ENCODE assay signal across 8 cellular contexts in genomic region chr19:18340990-18341868, GRCh38. TPM values are rescaled to one million over a fixed set of nuclear protein-coding genes. Genes with fewer than 3 reads are reported as not detected.
DNase-seq lines count a peak whose midpoint lies in the region; ATAC-seq, FAIRE-seq and TF ChIP-seq lines count a peak whose summit lies in the region.

No MANE protein-coding gene starts in this region.

- 4% methylated on average over 6 of the region's 18 CpGs for WGBS in HepG2 (ENCODE audit: low lambda C conversion rate)

- H3K9ac ChIP-seq in Karpas-422 (ENCODE audit: low read length) (peak overlapping the region; percentile 79), HepG2 (ENCODE audit: insufficient read depth, low read depth, low read length) (peak overlapping the region; percentile 90)

- H3K27ac ChIP-seq in Karpas-422 (ENCODE audit: low read length): no peak overlapping the region
- H3K27ac ChIP-seq in caudate nucleus (ENCODE audit: low read depth, low read length): peak overlapping the region; percentile 71
- peak overlapping the region; percentile 88 for H3K27ac ChIP-seq in HepG2 (ENCODE audit: extremely low read length, insufficient read depth, low read length)

- TF ChIP-seq RAD21 in HepG2 (CRISPR knock-in tag; IDR thresholded peaks at IDR 0.05): no peak

- in situ Hi-C loops in HepG2 (cut with HindIII; ENCODE audit: extremely low pct_ligation_motif_present, low pct_unique_long_range_greater_than_20kb): loop anchor here (10.0 kb wide), 1 partner anchor 64 kb away; no protein-coding TSS in a partner anchor

- CTCF ChIA-PET in HepG2 (lab: Yijun Ruan, JAX; ENCODE audit: low intra/inter-chr PET ratio, low total read pairs): no interaction called here

- peak overlapping the region; percentile 95 for H3K4me3 ChIP-seq in Karpas-422 (ENCODE audit: low read length)
- peak overlapping the region; percentile 76 to 97 (median 89) for H3K4me3 ChIP-seq in HepG2 (replicated peaks in 1 of 3; ENCODE audit: insufficient read depth in 1 of 3, low read depth in 2 of 3, low read length in 3 of 3)

- H3K36me3 ChIP-seq in Karpas-422 (ENCODE audit: insufficient read depth, low read length) (no peaks in the 10 kb centered on the region), HepG2 (replicated peaks in 1 of 2; ENCODE audit: control insufficient read depth in 1 of 2, insufficient read depth in 2 of 2, low read length in 2 of 2) (peaks cover 7 to 29% of the 10 kb centered on the region in 2 experiments; a peak in 4 of 5 replicates)

- TSS peak; percentile 56 for BruUV-seq in HepG2 (replicated peaks; lab: Mats Ljungman, UMichigan)

- H3K9me2 ChIP-seq in Karpas-422 (replicated peaks; ENCODE audit: insufficient read depth, low read length): no peaks in the 10 kb centered on the region

- intact Hi-C loops in HepG2 (cut with micrococcal nuclease; ENCODE audit: unreplicated experiment): no loop called here

- POLR2A ChIA-PET in HepG2 (lab: Yijun Ruan, JAX): interaction anchor here (0.8 to 5.1 kb wide), 9 partner anchors 9 to 78 kb away, joined by 3 to 36 read pairs (median 5); partner anchors contain the start of genes GDF15, JUND and SSBP4

- no peak for FAIRE-seq in HepG2 (lab: Jason Lieb, UNC)

- no peaks in the 10 kb centered on the region for H4K20me1 ChIP-seq in Karpas-422 (ENCODE audit: insufficient read depth, low read depth, low read length)
- H4K20me1 ChIP-seq in HepG2 (ENCODE audit: insufficient read depth, low read length): peaks cover 7% of the 10 kb centered on the region

- H2AFZ ChIP-seq in Karpas-422 (ENCODE audit: low read length): peak overlapping the region; percentile 90
- H2AFZ ChIP-seq in HepG2 (ENCODE audit: low read length): no peak overlapping the region

- peaks cover 18% of the 10 kb centered on the region for H3K4me1 ChIP-seq in Karpas-422 (ENCODE audit: low read length)
- H3K4me1 ChIP-seq in HepG2 (ENCODE audit: insufficient read depth, low read length): peaks cover 59% of the 10 kb centered on the region

- H3K79me2 ChIP-seq in Karpas-422 (ENCODE audit: low read length) (no peaks in the 10 kb centered on the region), HepG2 (ENCODE audit: insufficient read depth, low read length) (peaks cover 13% of the 10 kb centered on the region)

- TF ChIP-seq EP300 in HepG2 (IDR thresholded peaks at IDR 0.05; ENCODE audit: low read depth in 2 of 2, low read length in 2 of 2) (0 out of 4 replicates have a peak, but pooled peaks of 1 of the 2 experiments have one; percentile 15), HepG2 (CRISPR knock-in tag; IDR thresholded peaks at IDR 0.05; ENCODE audit: borderline replicate concordance) (no peak)

- ATAC-seq in HepG2: peak; percentile 79

- TF ChIP-seq POLR2A in HepG2 (IDR thresholded peaks at IDR 0.05; ENCODE audit: insufficient read depth in 1 of 2, low read depth in 2 of 2, low read length in 2 of 2): peak; percentile 58 to 70

- peak; percentile 14; the same call in 1 of the 2 replicates for TF ChIP-seq CTCF in HepG2 (CRISPR knock-in tag; IDR thresholded peaks at IDR 0.05)

- H3K9me3 ChIP-seq in Karpas-422 (ENCODE audit: low read length) (no peaks in the 10 kb centered on the region), HepG2 (ENCODE audit: low read length) (no peaks in the 10 kb centered on the region)

- peak overlapping the region; percentile 94 for H3K4me2 ChIP-seq in Karpas-422 (ENCODE audit: low read depth, low read length, poor library complexity, severe bottlenecking)
- peak overlapping the region; percentile 77 for H3K4me2 ChIP-seq in HepG2 (ENCODE audit: low read depth, low read length)

- DNase-seq in NCI-H146 (lab: John Stamatoyannopoulos, UW) (peak; percentile 62), NCI-H146 treated with DMSO at 0.1 percent for 48 hours (lab: John Stamatoyannopoulos, UW; ENCODE audit: unreplicated experiment) (no peak), Karpas-422 (peak; percentile 81), caudate nucleus (lab: John Stamatoyannopoulos, UW) (peak in 41 of 61 donors; percentile 5 to 69 (median 20)), HepG2 (ENCODE audit: low spot score) (peak; percentile 52), NCI-H1930 (lab: John Stamatoyannopoulos, UW) (no peak)
- DNase-seq in activated CD4-positive, CD25-positive, alpha-beta regulatory T cell (lab: John Stamatoyannopoulos, UW): peak; percentile 36 to 59 (median 45)
- DNase-seq in stimulated activated CD4-positive, alpha-beta T cell treated with anti-CD3 and anti-CD28 coated beads, Interleukin-4, amount 100 ng/mL, for 48 hours (ENCODE audit: low read depth in 2 of 2): peak; percentile 51 to 62

- H3K27me3 ChIP-seq in Karpas-422 (ENCODE audit: low read length): no peaks in the 10 kb centered on the region
- no peaks in the 10 kb centered on the region for H3K27me3 ChIP-seq in HepG2 (ENCODE audit: control insufficient read depth in 1 of 2, insufficient read depth in 2 of 2, low read length in 2 of 2)

RNA-seq across cellular contexts. Expression of gene PGPEP1, which starts 0.8 kb away (rescaled TPM):
- 10.7 and 13.6 TPM in 2 replicates for total RNA-seq in Karpas-422 (2014; rRNA removed; shearing (Covaris generic); ENCODE audit: low replicate concordance)
- total RNA-seq in HepG2 (2016; rRNA removed; fragmentation: Illumina TruSeq; extraction: Trizol): 56.6 and 57.7 TPM in 2 replicates
- 13.1 and 14.4 TPM in 2 replicates for total RNA-seq in HepG2 (2016; cell fraction: cytosol; rRNA removed; fragmentation: Illumina TruSeq; extraction: Trizol; ENCODE audit: low read depth)
- 51.1 and 64.9 TPM in 2 replicates for total RNA-seq in HepG2 (2016; cell fraction: insoluble cytoplasmic fraction; rRNA removed; fragmentation: Illumina TruSeq; extraction: Trizol)
- total RNA-seq in HepG2 (2016; cell fraction: membrane; rRNA removed; fragmentation: Illumina TruSeq; extraction: Trizol): 36.0 and 36.7 TPM in 2 replicates
- total RNA-seq in HepG2 (2016; cell fraction: nucleus; rRNA removed; fragmentation: Illumina TruSeq; extraction: Trizol): 30.3 and 33.5 TPM in 2 replicates
- 53.1 and 64.3 TPM in 2 replicates for polyA plus RNA-seq in HepG2 (2011; rRNA removed)
- 37.2 and 38.6 TPM in 2 replicates for polyA plus RNA-seq in HepG2 (2011; cell fraction: cytosol; rRNA removed)
- polyA plus RNA-seq in HepG2 (2011; cell fraction: nucleus; rRNA removed): 97.0 and 102 TPM in 2 replicates
- polyA plus RNA-seq in HepG2 (2012): 26.8 and 28.6 TPM in 2 replicates
- 15.6 and 16.2 TPM in 2 replicates for polyA plus RNA-seq in HepG2 (2016; cell fraction: cytosol; fragmentation: Illumina TruSeq; extraction: Trizol; ENCODE audit: low read depth)
- polyA plus RNA-seq in HepG2 (2016; cell fraction: insoluble cytoplasmic fraction; fragmentation: Illumina TruSeq; extraction: Trizol; ENCODE audit: low read depth): 40.6 and 44.1 TPM in 2 replicates
- 22.8 and 23.5 TPM in 2 replicates for polyA plus RNA-seq in HepG2 (2016; cell fraction: membrane; fragmentation: Illumina TruSeq; extraction: Trizol; ENCODE audit: low read depth)
- 51.1 and 66.5 TPM in 2 replicates for polyA plus RNA-seq in HepG2 (2016; cell fraction: nucleus; fragmentation: Illumina TruSeq; extraction: Trizol; ENCODE audit: insufficient read depth, low read depth)
- 22.4 and 187 TPM in 2 replicates for polyA minus RNA-seq in HepG2 (2011; rRNA and poly(A)+ RNA removed; ENCODE audit: low replicate concordance)
- polyA minus RNA-seq in HepG2 (2011; cell fraction: cytosol; rRNA and poly(A)+ RNA removed): 44.1 and 52.6 TPM in 2 replicates
- 46.4 and 57.7 TPM in 2 replicates for polyA minus RNA-seq in HepG2 (2011; cell fraction: nucleus; rRNA and poly(A)+ RNA removed)

RNA-seq across cellular contexts. Expression of gene LSM4, which starts 18.4 kb away (rescaled TPM):
- total RNA-seq in Karpas-422 (2014; rRNA removed; shearing (Covaris generic); ENCODE audit: low replicate concordance): 198 and 359 TPM in 2 replicates
- 166 and 188 TPM in 2 replicates for total RNA-seq in HepG2 (2016; rRNA removed; fragmentation: Illumina TruSeq; extraction: Trizol)
- 129 and 159 TPM in 2 replicates for total RNA-seq in HepG2 (2016; cell fraction: cytosol; rRNA removed; fragmentation: Illumina TruSeq; extraction: Trizol; ENCODE audit: low read depth)
- 185 and 208 TPM in 2 replicates for total RNA-seq in HepG2 (2016; cell fraction: insoluble cytoplasmic fraction; rRNA removed; fragmentation: Illumina TruSeq; extraction: Trizol)
- total RNA-seq in HepG2 (2016; cell fraction: membrane; rRNA removed; fragmentation: Illumina TruSeq; extraction: Trizol): 248 and 299 TPM in 2 replicates
- 62.8 and 69.8 TPM in 2 replicates for total RNA-seq in HepG2 (2016; cell fraction: nucleus; rRNA removed; fragmentation: Illumina TruSeq; extraction: Trizol)
- 65.8 and 66.8 TPM in 2 replicates for polyA plus RNA-seq in HepG2 (2011; rRNA removed)
- polyA plus RNA-seq in HepG2 (2011; cell fraction: cytosol; rRNA removed): 97.1 and 133 TPM in 2 replicates
- polyA plus RNA-seq in HepG2 (2011; cell fraction: nucleus; rRNA removed): 51.8 and 54.0 TPM in 2 replicates
- 62.7 and 78.9 TPM in 2 replicates for polyA plus RNA-seq in HepG2 (2012)
- polyA plus RNA-seq in HepG2 (2016; cell fraction: cytosol; fragmentation: Illumina TruSeq; extraction: Trizol; ENCODE audit: low read depth): 166 and 238 TPM in 2 replicates
- polyA plus RNA-seq in HepG2 (2016; cell fraction: insoluble cytoplasmic fraction; fragmentation: Illumina TruSeq; extraction: Trizol; ENCODE audit: low read depth): 205 and 220 TPM in 2 replicates
- polyA plus RNA-seq in HepG2 (2016; cell fraction: membrane; fragmentation: Illumina TruSeq; extraction: Trizol; ENCODE audit: low read depth): 217 and 267 TPM in 2 replicates
- polyA plus RNA-seq in HepG2 (2016; cell fraction: nucleus; fragmentation: Illumina TruSeq; extraction: Trizol; ENCODE audit: insufficient read depth, low read depth): 105 and 120 TPM in 2 replicates
- 40.8 and 88.8 TPM in 2 replicates for polyA minus RNA-seq in HepG2 (2011; rRNA and poly(A)+ RNA removed; ENCODE audit: low replicate concordance)
- 24.9 and 32.6 TPM in 2 replicates for polyA minus RNA-seq in HepG2 (2011; cell fraction: cytosol; rRNA and poly(A)+ RNA removed)
- polyA minus RNA-seq in HepG2 (2011; cell fraction: nucleus; rRNA and poly(A)+ RNA removed): 13.4 and 14.2 TPM in 2 replicates

RNA-seq across cellular contexts. Expression of gene GDF15, which starts 44.7 kb away (rescaled TPM):
- 0.97 TPM in 1 of 2 replicates, not detected in the other for total RNA-seq in Karpas-422 (2014; rRNA removed; shearing (Covaris generic); ENCODE audit: low replicate concordance)
- total RNA-seq in HepG2 (2016; rRNA removed; fragmentation: Illumina TruSeq; extraction: Trizol): 43.0 and 146 TPM in 2 replicates
- total RNA-seq in HepG2 (2016; cell fraction: cytosol; rRNA removed; fragmentation: Illumina TruSeq; extraction: Trizol; ENCODE audit: low read depth): 42.0 and 45.2 TPM in 2 replicates
- 37.4 and 148 TPM in 2 replicates for total RNA-seq in HepG2 (2016; cell fraction: insoluble cytoplasmic fraction; rRNA removed; fragmentation: Illumina TruSeq; extraction: Trizol)
- 53.4 and 57.4 TPM in 2 replicates for total RNA-seq in HepG2 (2016; cell fraction: membrane; rRNA removed; fragmentation: Illumina TruSeq; extraction: Trizol)
- 112 and 139 TPM in 2 replicates for total RNA-seq in HepG2 (2016; cell fraction: nucleus; rRNA removed; fragmentation: Illumina TruSeq; extraction: Trizol)
- polyA plus RNA-seq in HepG2 (2011; rRNA removed): 422 and 537 TPM in 2 replicates
- polyA plus RNA-seq in HepG2 (2011; cell fraction: cytosol; rRNA removed): 539 and 794 TPM in 2 replicates
- polyA plus RNA-seq in HepG2 (2011; cell fraction: nucleus; rRNA removed): 1,510 and 1,558 TPM in 2 replicates
- 229 and 758 TPM in 2 replicates for polyA plus RNA-seq in HepG2 (2012)
- polyA plus RNA-seq in HepG2 (2016; cell fraction: cytosol; fragmentation: Illumina TruSeq; extraction: Trizol; ENCODE audit: low read depth): 22.2 and 24.9 TPM in 2 replicates
- 49.2 and 57.0 TPM in 2 replicates for polyA plus RNA-seq in HepG2 (2016; cell fraction: insoluble cytoplasmic fraction; fragmentation: Illumina TruSeq; extraction: Trizol; ENCODE audit: low read depth)
- polyA plus RNA-seq in HepG2 (2016; cell fraction: membrane; fragmentation: Illumina TruSeq; extraction: Trizol; ENCODE audit: low read depth): 30.8 and 31.5 TPM in 2 replicates
- 315 and 334 TPM in 2 replicates for polyA plus RNA-seq in HepG2 (2016; cell fraction: nucleus; fragmentation: Illumina TruSeq; extraction: Trizol; ENCODE audit: insufficient read depth, low read depth)
- polyA minus RNA-seq in HepG2 (2011; rRNA and poly(A)+ RNA removed; ENCODE audit: low replicate concordance): 4.5 and 440 TPM in 2 replicates
- 366 and 433 TPM in 2 replicates for polyA minus RNA-seq in HepG2 (2011; cell fraction: cytosol; rRNA and poly(A)+ RNA removed)
- polyA minus RNA-seq in HepG2 (2011; cell fraction: nucleus; rRNA and poly(A)+ RNA removed): 115 and 151 TPM in 2 replicates

RNA-seq across cellular contexts. Expression of gene LRRC25, which starts 56.2 kb away (rescaled TPM):
- total RNA-seq in Karpas-422 (2014; rRNA removed; shearing (Covaris generic); ENCODE audit: low replicate concordance): 1.6 and 2.2 TPM in 2 replicates
- 0.13 TPM in 1 of 2 replicates, not detected in the other for total RNA-seq in HepG2 (2016; rRNA removed; fragmentation: Illumina TruSeq; extraction: Trizol)
- total RNA-seq in HepG2 (2016; cell fraction: cytosol; rRNA removed; fragmentation: Illumina TruSeq; extraction: Trizol; ENCODE audit: low read depth): 0.20 TPM in 1 of 2 replicates, not detected in the other
- total RNA-seq in HepG2 (2016; cell fraction: insoluble cytoplasmic fraction; rRNA removed; fragmentation: Illumina TruSeq; extraction: Trizol): 0.11 TPM in 1 of 2 replicates, not detected in the other
- total RNA-seq in HepG2 (2016; cell fraction: membrane; rRNA removed; fragmentation: Illumina TruSeq; extraction: Trizol): 0.17 and 0.19 TPM in 2 replicates
- total RNA-seq in HepG2 (2016; cell fraction: nucleus; rRNA removed; fragmentation: Illumina TruSeq; extraction: Trizol): 0.25 TPM in 1 of 2 replicates, not detected in the other
- 0.53 and 0.85 TPM in 2 replicates for polyA plus RNA-seq in HepG2 (2011; rRNA removed)
- polyA plus RNA-seq in HepG2 (2011; cell fraction: cytosol; rRNA removed): 0.66 and 0.68 TPM in 2 replicates
- polyA plus RNA-seq in HepG2 (2011; cell fraction: nucleus; rRNA removed): 0.16 and 0.35 TPM in 2 replicates
- polyA plus RNA-seq in HepG2 (2012): 0.11 and 0.13 TPM in 2 replicates
- polyA plus RNA-seq in HepG2 (2016; cell fraction: cytosol; fragmentation: Illumina TruSeq; extraction: Trizol; ENCODE audit: low read depth): 0.05 TPM in 1 of 2 replicates, not detected in the other
- 0.12 and 0.15 TPM in 2 replicates for polyA plus RNA-seq in HepG2 (2016; cell fraction: insoluble cytoplasmic fraction; fragmentation: Illumina TruSeq; extraction: Trizol; ENCODE audit: low read depth)
- polyA plus RNA-seq in HepG2 (2016; cell fraction: membrane; fragmentation: Illumina TruSeq; extraction: Trizol; ENCODE audit: low read depth): 0.13 TPM in 1 of 2 replicates, not detected in the other
- not detected in 2 replicates for polyA plus RNA-seq in HepG2 (2016; cell fraction: nucleus; fragmentation: Illumina TruSeq; extraction: Trizol; ENCODE audit: insufficient read depth, low read depth)
- polyA minus RNA-seq in HepG2 (2011; rRNA and poly(A)+ RNA removed; ENCODE audit: low replicate concordance): 0.60 TPM in 1 of 2 replicates, not detected in the other
- 0.40 and 0.70 TPM in 2 replicates for polyA minus RNA-seq in HepG2 (2011; cell fraction: cytosol; rRNA and poly(A)+ RNA removed)
- polyA minus RNA-seq in HepG2 (2011; cell fraction: nucleus; rRNA and poly(A)+ RNA removed): 0.25 TPM in 1 of 2 replicates, not detected in the other

RNA-seq across cellular contexts. Expression of gene JUND, which starts 59.8 kb away (rescaled TPM):
- total RNA-seq in Karpas-422 (2014; rRNA removed; shearing (Covaris generic); ENCODE audit: low replicate concordance): 69.5 and 274 TPM in 2 replicates
- total RNA-seq in HepG2 (2016; rRNA removed; fragmentation: Illumina TruSeq; extraction: Trizol): 31.8 and 41.2 TPM in 2 replicates
- total RNA-seq in HepG2 (2016; cell fraction: cytosol; rRNA removed; fragmentation: Illumina TruSeq; extraction: Trizol; ENCODE audit: low read depth): 36.4 and 41.0 TPM in 2 replicates
- 30.0 and 40.6 TPM in 2 replicates for total RNA-seq in HepG2 (2016; cell fraction: insoluble cytoplasmic fraction; rRNA removed; fragmentation: Illumina TruSeq; extraction: Trizol)
- total RNA-seq in HepG2 (2016; cell fraction: membrane; rRNA removed; fragmentation: Illumina TruSeq; extraction: Trizol): 68.5 and 98.0 TPM in 2 replicates
- total RNA-seq in HepG2 (2016; cell fraction: nucleus; rRNA removed; fragmentation: Illumina TruSeq; extraction: Trizol): 23.4 and 45.2 TPM in 2 replicates
- 59.8 and 124 TPM in 2 replicates for polyA plus RNA-seq in HepG2 (2011; rRNA removed)
- 93.9 and 178 TPM in 2 replicates for polyA plus RNA-seq in HepG2 (2011; cell fraction: cytosol; rRNA removed)
- 129 and 136 TPM in 2 replicates for polyA plus RNA-seq in HepG2 (2011; cell fraction: nucleus; rRNA removed)
- polyA plus RNA-seq in HepG2 (2012): 44.0 and 66.6 TPM in 2 replicates
- 85.1 and 91.8 TPM in 2 replicates for polyA plus RNA-seq in HepG2 (2016; cell fraction: cytosol; fragmentation: Illumina TruSeq; extraction: Trizol; ENCODE audit: low read depth)
- 74.4 and 76.0 TPM in 2 replicates for polyA plus RNA-seq in HepG2 (2016; cell fraction: insoluble cytoplasmic fraction; fragmentation: Illumina TruSeq; extraction: Trizol; ENCODE audit: low read depth)
- polyA plus RNA-seq in HepG2 (2016; cell fraction: membrane; fragmentation: Illumina TruSeq; extraction: Trizol; ENCODE audit: low read depth): 131 and 149 TPM in 2 replicates
- polyA plus RNA-seq in HepG2 (2016; cell fraction: nucleus; fragmentation: Illumina TruSeq; extraction: Trizol; ENCODE audit: insufficient read depth, low read depth): 77.1 and 84.7 TPM in 2 replicates
- 49.7 and 194 TPM in 2 replicates for polyA minus RNA-seq in HepG2 (2011; rRNA and poly(A)+ RNA removed; ENCODE audit: low replicate concordance)
- polyA minus RNA-seq in HepG2 (2011; cell fraction: cytosol; rRNA and poly(A)+ RNA removed): 164 and 168 TPM in 2 replicates
- 60.5 and 91.9 TPM in 2 replicates for polyA minus RNA-seq in HepG2 (2011; cell fraction: nucleus; rRNA and poly(A)+ RNA removed)

Comparison
In these comparisons a context has a peak if more than half of its experiments do, and no peak if none do; other contexts are left out.
1. DNase-seq: peak in NCI-H146 (single experiment), Karpas-422 (single experiment), activated CD4-positive, CD25-positive, alpha-beta regulatory T cell (4 of 4), caudate nucleus (41 of 61), HepG2 (single experiment) and stimulated activated CD4-positive, alpha-beta T cell treated with anti-CD3 and anti-CD28 coated beads, Interleukin-4, amount 100 ng/mL, for 48 hours (2 of 2); none in NCI-H146 treated with DMSO at 0.1 percent for 48 hours (single experiment) and NCI-H1930 (0 of 2).
2. RNA of gene GDF15, which starts 44.7 kb away (total RNA-seq): 37.4 to 148 TPM in HepG2; 0.97 TPM in Karpas-422; every median in the first group is over 10 times any median in the second.